Comparison of ENCODE assay signal across 29 cellular contexts in the genomic region with DNA sequence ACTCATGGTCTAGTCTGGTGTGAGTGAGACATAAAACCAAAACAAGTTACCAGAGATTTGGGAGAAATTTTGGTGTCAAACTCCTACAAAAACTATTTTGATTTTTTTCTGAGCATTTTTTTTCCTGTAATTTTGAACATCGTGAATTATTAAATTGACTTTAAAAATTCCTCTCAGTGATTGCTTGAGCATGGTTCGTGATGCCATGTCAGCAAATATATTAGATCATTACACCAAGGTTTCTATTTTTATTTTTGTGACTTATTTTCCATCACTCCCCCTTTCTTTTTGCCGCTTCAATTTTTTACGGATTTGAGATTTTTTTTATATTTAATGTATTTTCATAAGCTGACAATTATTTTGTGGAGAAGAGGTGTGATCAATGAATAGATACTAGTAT.
"Had no signal": no experiment of that assay in that cellular context is flagged by ENCODE, and none has a peak within 500 bp of the region (broad histone marks: within the 10 kb centered on the region; RNA-seq: fewer than 3 reads in every experiment).

No MANE protein-coding gene starts in this region.

- H3K9ac ChIP-seq: neural progenitor cell, parathyroid adenoma had no signal

- H3K27ac ChIP-seq: neural progenitor cell, ovary, parathyroid adenoma, psoas muscle, skin epidermis, spleen, suprapubic skin, testis, tibial artery, upper lobe of left lung, vagina had no signal

- H3K9me3 ChIP-seq: ovary, psoas muscle, spleen, suprapubic skin, testis, tibial artery, upper lobe of left lung, vagina had no signal

- H3K36me3 ChIP-seq: neural progenitor cell, ovary, spleen, suprapubic skin, tibial artery, upper lobe of left lung, vagina had no signal

- H3K4me3 ChIP-seq: neural progenitor cell, ovary, psoas muscle, skin epidermis, smooth muscle cell, spleen, suprapubic skin, testis, tibial artery, upper lobe of left lung, vagina had no signal

- H2AFZ ChIP-seq: neural progenitor cell, parathyroid adenoma had no signal

- H3K79me2 ChIP-seq: parathyroid adenoma had no signal

- DNase-seq: natural killer cell; occipital lobe; ovary; posterior cingulate gyrus; psoas muscle; right cardiac atrium; spleen; stimulated activated CD4-positive, alpha-beta T cell treated with anti-CD3 and anti-CD28 coated beads, Interleukin-12 subunit alpha, Interleukin-12 subunit beta, amount 100 ng/mL, for 4 hours; stimulated activated CD4-positive, alpha-beta T cell treated with anti-CD3 and anti-CD28 coated beads, Interleukin-1b, Interleukin-23, amount 100 ng/mL, for 48 hours; stimulated activated CD4-positive, alpha-beta T cell treated with anti-CD3 and anti-CD28 coated beads, Interleukin-4, amount 100 ng/mL, for 1 hour; stimulated activated CD4-positive, alpha-beta T cell treated with anti-CD3 and anti-CD28 coated beads, Interleukin-4, amount 100 ng/mL, for 4 hours; stimulated activated CD8-positive, alpha-beta memory T cell treated with anti-CD3 and anti-CD28 coated beads, Interleukin-4, amount 100 ng/mL, for 48 hours; stimulated activated naive CD4-positive, alpha-beta T cell; stimulated activated naive CD8-positive, alpha-beta T cell treated with anti-CD3 and anti-CD28 coated beads, Interleukin-15, amount 100 ng/mL, for 72 hours; stimulated activated naive CD8-positive, alpha-beta T cell treated with anti-CD3 and anti-CD28 coated beads, Interleukin-15, Interleukin-2, amounts not matched to agents 100 U/mL and 50 U/mL, for 24 hours; substantia nigra; testis; tibial artery; trophoblast cell; upper lobe of left lung had no signal

- H3K4me1 ChIP-seq: neural progenitor cell, parathyroid adenoma, psoas muscle, spleen, suprapubic skin, upper lobe of left lung, vagina had no signal

- FAIRE-seq: urothelium cell line had no signal

- ATAC-seq: natural killer cell; psoas muscle; right cardiac atrium; sciatic nerve; stimulated activated memory B cell treated with anti-CD40 and anti-IgM and Interleukin-4, amounts not matched to agents 10 μg/mL and 1 μg/mL and 100 μg/mL, for 72 hours; stimulated activated naive CD8-positive, alpha-beta T cell treated with anti-CD3 and anti-CD28 coated beads, Interleukin-15, amount 100 ng/mL, for 72 hours; stimulated activated naive CD8-positive, alpha-beta T cell treated with anti-CD3 and anti-CD28 coated beads, Interleukin-15, Interleukin-2, amounts not matched to agents 100 U/mL and 50 U/mL, for 24 hours had no signal

- H3K27me3 ChIP-seq: neural progenitor cell, ovary, spleen, suprapubic skin, testis, tibial artery, upper lobe of left lung, vagina had no signal

- H3K4me2 ChIP-seq: neural progenitor cell, smooth muscle cell had no signal
